8 cellular contexts compared by ENCODE assay signal in genomic region chr19:18521692-18522123, GRCh38. TPM values are rescaled to one million over a fixed set of nuclear protein-coding genes. Genes with fewer than 3 reads are reported as not detected.
A peak's percentile ranks its signal among the peaks of the same experiment; 100 is the strongest.
DNase-seq lines count a peak whose midpoint lies in the region; ATAC-seq and TF ChIP-seq lines count a peak whose summit lies in the region.

ELL (minus strand) TSS chr19:18522070; CDS start chr19:18522055, 15 bp downstream.

- H3K27me3 Mint-ChIP-seq in activated CD4-positive, alpha-beta T cell treated with anti-CD3 and anti-CD28 coated beads, Interleukin-2, amount 10 ng/mL, durations not matched to agents 7 days and 5 days, result no peaks in the 10 kb centered on the region
- no peaks in the 10 kb centered on the region for H3K27me3 Mint-ChIP-seq in effector memory CD8-positive, alpha-beta T cell
- no peaks in the 10 kb centered on the region for H3K27me3 Mint-ChIP-seq in naive thymus-derived CD4-positive, alpha-beta T cell

- peak within 1 kb of the TSS; percentile 94 for H3K27ac ChIP-seq in naive thymus-derived CD4-positive, alpha-beta T cell (ENCODE audit: low read depth, low read length)

- H3K36me3 ChIP-seq in naive thymus-derived CD4-positive, alpha-beta T cell (ENCODE audit: control insufficient read depth in 2 of 3, insufficient read depth in 3 of 3, low read length in 3 of 3), result peaks cover 0 to 4% (median 0%) of the 10 kb centered on the region in 3 experiments

- in situ Hi-C loops in GM13976 (cut with MboI; ENCODE audit: low sequenced_read_pairs, unreplicated experiment), result no loop called here

- H3K27me3 ChIP-seq in naive thymus-derived CD4-positive, alpha-beta T cell (ENCODE audit: control insufficient read depth in 2 of 2, insufficient read depth in 2 of 2, low read length in 2 of 2), result no peaks in the 10 kb centered on the region

- peak within 1 kb of the TSS; percentile 89 for H3K4me3 ChIP-seq in naive thymus-derived CD4-positive, alpha-beta T cell (ENCODE audit: low read length)

- no peaks in the 10 kb centered on the region for H3K9me3 Mint-ChIP-seq in activated CD4-positive, alpha-beta T cell treated with anti-CD3 and anti-CD28 coated beads, Interleukin-2, amount 10 ng/mL, durations not matched to agents 7 days and 5 days
- no peaks in the 10 kb centered on the region for H3K9me3 Mint-ChIP-seq in effector memory CD8-positive, alpha-beta T cell
- H3K9me3 Mint-ChIP-seq in naive thymus-derived CD4-positive, alpha-beta T cell, result no peaks in the 10 kb centered on the region

- peak within 1 kb of the TSS; percentile 89 for H3K4me3 Mint-ChIP-seq in activated CD4-positive, alpha-beta T cell treated with anti-CD3 and anti-CD28 coated beads, Interleukin-2, amount 10 ng/mL, durations not matched to agents 7 days and 5 days
- peak within 1 kb of the TSS; percentile 89 to 91 for H3K4me3 Mint-ChIP-seq in effector memory CD8-positive, alpha-beta T cell
- H3K4me3 Mint-ChIP-seq in naive thymus-derived CD4-positive, alpha-beta T cell, result peak within 1 kb of the TSS; percentile 87 to 99 (median 94)

- H3K36me3 Mint-ChIP-seq in activated CD4-positive, alpha-beta T cell treated with anti-CD3 and anti-CD28 coated beads, Interleukin-2, amount 10 ng/mL, durations not matched to agents 7 days and 5 days (ENCODE audit: low read depth), result peaks cover 3% of the 10 kb centered on the region
- peaks cover 45% of the 10 kb centered on the region for H3K36me3 Mint-ChIP-seq in effector memory CD8-positive, alpha-beta T cell (ENCODE audit: insufficient read depth)
- no peaks in the 10 kb centered on the region for H3K36me3 Mint-ChIP-seq in naive thymus-derived CD4-positive, alpha-beta T cell

- peaks cover 16% of the 10 kb centered on the region for H3K4me1 Mint-ChIP-seq in activated CD4-positive, alpha-beta T cell treated with anti-CD3 and anti-CD28 coated beads, Interleukin-2, amount 10 ng/mL, durations not matched to agents 7 days and 5 days
- peaks cover 24 to 30% of the 10 kb centered on the region in 2 donors for H3K4me1 Mint-ChIP-seq in effector memory CD8-positive, alpha-beta T cell (ENCODE audit: low read depth in 2 of 2)
- H3K4me1 Mint-ChIP-seq in naive thymus-derived CD4-positive, alpha-beta T cell, result peaks cover 0 to 27% (median 20%) of the 10 kb centered on the region in 7 donors

- H3K9me3 ChIP-seq in naive thymus-derived CD4-positive, alpha-beta T cell (ENCODE audit: control insufficient read depth in 2 of 3, low read length in 3 of 3), result no peaks in the 10 kb centered on the region

- peaks cover 5 to 13% of the 10 kb centered on the region in 2 donors for H3K4me1 ChIP-seq in naive thymus-derived CD4-positive, alpha-beta T cell (ENCODE audit: control insufficient read depth in 2 of 2, insufficient read depth in 2 of 2, low read length in 2 of 2)

- intact Hi-C loops in naive thymus-derived CD4-positive, alpha-beta T cell (cut with micrococcal nuclease), result loop anchor here (1.0 to 10.0 kb wide), 24 partner anchors 22 to 1217 kb away; partner anchors contain the start of genes BORCS8 (in 2 of the 2), COPE (in 2 of the 2), CRTC1 (in 2 of the 2) and DDX49 (in 2 of the 2)

- CTCF ChIA-PET in activated CD4-positive, alpha-beta T cell treated with anti-CD3 and anti-CD28 coated beads, Interleukin-2, amount 10 ng/mL, durations not matched to agents 7 days and 5 days (lab: Charles Lee), result interaction anchor here (0.6 to 3.5 kb wide), 8 partner anchors 11 to 229 kb away, joined by 4 to 31 read pairs (median 6); partner anchors contain the start of gene KXD1
- CTCF ChIA-PET in naive thymus-derived CD4-positive, alpha-beta T cell (lab: Charles Lee), result interaction anchor here (0.5 to 2.8 kb wide), 5 partner anchors 23 to 339 kb away, joined by 3 to 19 read pairs (median 4); no protein-coding TSS in a partner anchor

- POLR2A ChIA-PET in activated CD4-positive, alpha-beta T cell treated with anti-CD3 and anti-CD28 coated beads, Interleukin-2, amount 10 ng/mL, durations not matched to agents 7 days and 5 days (lab: Charles Lee), result no interaction called here
- POLR2A ChIA-PET in naive thymus-derived CD4-positive, alpha-beta T cell (lab: Charles Lee), result interaction anchor here (0.6 to 4.4 kb wide), 15 partner anchors 10 to 490 kb away, joined by 3 to 30 read pairs (median 4); partner anchors contain the start of genes COPE, DDX49, JUND and KXD1

- H3K27ac Mint-ChIP-seq in activated CD4-positive, alpha-beta T cell treated with anti-CD3 and anti-CD28 coated beads, Interleukin-2, amount 10 ng/mL, durations not matched to agents 7 days and 5 days, result peak within 1 kb of the TSS; percentile 97
- peak within 1 kb of the TSS; percentile 95 to 97 for H3K27ac Mint-ChIP-seq in effector memory CD8-positive, alpha-beta T cell
- peak within 1 kb of the TSS; percentile 89 to 98 (median 95) for H3K27ac Mint-ChIP-seq in naive thymus-derived CD4-positive, alpha-beta T cell

- no peak for TF ChIP-seq CTCF in GM13976 (IDR thresholded peaks at IDR 0.05; ENCODE audit: borderline replicate concordance, control extremely low read depth, extremely low read depth, insufficient read depth, missing control alignments)

- DNase-seq in activated CD4-positive, alpha-beta T cell treated with anti-CD3 and anti-CD28 coated beads, Interleukin-2, amount 10 ng/mL, durations not matched to agents 7 days and 5 days, result no peak
- no peak for DNase-seq in activated CD4-positive, alpha-beta T cell treated with anti-CD3 and anti-CD28 coated beads, Interleukin-2, amount 50 U/mL, for 48 hours
- no peak for DNase-seq in M059J (ENCODE audit: low read depth)
- DNase-seq in effector memory CD8-positive, alpha-beta T cell, result no peak
- DNase-seq in naive thymus-derived CD4-positive, alpha-beta T cell, result no peak
- no peak for DNase-seq in NCI-H226
- DNase-seq in GM13976 (ENCODE audit: low spot score), result no peak
- no peak for DNase-seq in COLO668 (lab: John Stamatoyannopoulos, UW; ENCODE audit: unreplicated experiment)

- no peak for ATAC-seq in effector memory CD8-positive, alpha-beta T cell (replicated peaks)
- no peak for ATAC-seq in naive thymus-derived CD4-positive, alpha-beta T cell

RNA-seq across cellular contexts. Expression of gene ELL, which starts in this region (rescaled TPM):
- total RNA-seq in activated CD4-positive, alpha-beta T cell treated with anti-CD3 and anti-CD28 coated beads, Interleukin-2, amount 10 ng/mL, durations not matched to agents 7 days and 5 days, result 10 to 100 TPM; 20.3 to 20.9 TPM
- total RNA-seq in M059J (2014; rRNA removed; shearing (Covaris generic)), result 7.5 and 15.4 TPM in 2 replicates
- total RNA-seq in naive thymus-derived CD4-positive, alpha-beta T cell, result 10 to 100 TPM; 18.9 to 70.4 (median 25.0) TPM
- 10 to 100 TPM in 1 of 2 donors, 1 to 10 TPM in 1; 8.9 to 12.6 TPM for polyA plus RNA-seq in naive thymus-derived CD4-positive, alpha-beta T cell
